Comparison of ENCODE assay signal across 1 cellular context in the genomic region with DNA sequence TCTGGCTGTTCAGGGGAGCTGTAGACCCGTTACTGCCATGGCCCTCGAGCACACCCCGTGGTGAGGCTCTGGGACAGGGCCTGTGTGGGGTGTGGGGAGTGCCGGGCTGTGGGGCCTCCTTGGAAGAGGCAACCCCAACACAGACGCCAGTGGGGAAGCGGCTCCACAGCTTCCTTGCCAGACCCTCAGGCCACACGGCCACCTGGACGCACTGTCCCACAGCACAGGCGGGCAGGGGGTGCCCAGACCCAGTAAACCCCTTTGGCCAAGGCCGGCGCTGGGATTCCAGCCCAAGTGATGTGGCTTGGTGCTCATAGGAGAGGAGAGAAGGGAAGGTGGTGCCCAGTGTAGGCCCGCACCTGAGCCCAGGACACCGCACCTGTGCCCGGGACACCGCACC.
TF ChIP-seq lines count a peak whose summit lies in the region.

No MANE protein-coding gene starts in this region.

TF ChIP-seq in GM23338, 12 proteins besides CTCF, POLR2A, EP300 and RAD21 (continued from another document):
- TF ChIP-seq ZNF331 (CRISPR knock-in tag; IDR thresholded peaks at IDR 0.05; ENCODE audit: low read depth) (no peak), ZNF114 (CRISPR knock-in tag; IDR thresholded peaks at IDR 0.05) (no peak)
